In genomic region chr12:108572166-108572790, GRCh38 we compare ENCODE assay signal across 16 cellular contexts. TPM values are rescaled to one million over a fixed set of nuclear protein-coding genes. Genes with fewer than 3 reads are reported as not detected.
DNase-seq lines count a peak whose midpoint lies in the region; ATAC-seq and TF ChIP-seq lines count a peak whose summit lies in the region.
"Had no signal": no experiment of that assay in that cellular context is flagged by ENCODE, and none has a peak within 500 bp of the region (broad histone marks: within the 10 kb centered on the region; RNA-seq: fewer than 3 reads in every experiment).

No MANE protein-coding gene starts in this region.

- peaks cover 38% of the 10 kb centered on the region for H3K4me1 ChIP-seq in CD4-positive, CD25-positive, alpha-beta regulatory T cell (ENCODE audit: control insufficient read depth, insufficient read depth, low read length, poor library complexity, severe bottlenecking)
- no peaks in the 10 kb centered on the region for H3K4me1 ChIP-seq in PC-3 (ENCODE audit: insufficient read depth, low read length)
- no peaks in the 10 kb centered on the region for H3K4me1 ChIP-seq in Caco-2

- no peaks in the 10 kb centered on the region for H3F3A ChIP-seq in PC-3 (ENCODE audit: low read length, unreplicated experiment)

- H3K27ac ChIP-seq in CD4-positive, CD25-positive, alpha-beta regulatory T cell (ENCODE audit: insufficient read depth, low read length, poor library complexity, severe bottlenecking): peak overlapping the region; percentile 61
- H3K27ac ChIP-seq in PC-3 (ENCODE audit: low read length): no peak overlapping the region
- H3K27ac ChIP-seq: vagina had no signal

- peaks cover 20 to 78% (median 50%) of the 10 kb centered on the region in 4 donors for H3K4me1 Mint-ChIP-seq in CD4-positive, CD25-positive, alpha-beta regulatory T cell
- no peaks in the 10 kb centered on the region for H3K4me1 Mint-ChIP-seq in Caco-2 (ENCODE audit: low read depth, unreplicated experiment)
- H3K4me1 Mint-ChIP-seq: nephron progenitor cell had no signal

- no peak overlapping the region for H3K9ac ChIP-seq in PC-3 (ENCODE audit: low read length)

- peaks cover 8% of the 10 kb centered on the region for H3K36me3 Mint-ChIP-seq in CD4-positive, CD25-positive, alpha-beta regulatory T cell
- peaks cover 13% of the 10 kb centered on the region for H3K36me3 Mint-ChIP-seq in Caco-2 (ENCODE audit: insufficient read depth, unreplicated experiment)

- H3K36me3 ChIP-seq in CD4-positive, CD25-positive, alpha-beta regulatory T cell (ENCODE audit: control insufficient read depth, insufficient read depth, low read length): peaks cover 12% of the 10 kb centered on the region
- H3K36me3 ChIP-seq in PC-3 (ENCODE audit: low read depth, low read length) (peaks cover 16% of the 10 kb centered on the region), Caco-2 (ENCODE audit: control insufficient read depth, insufficient read depth, low read length) (no peaks in the 10 kb centered on the region)

- CTCF ChIA-PET in PC-3 (lab: Charles Lee) (interaction anchor here (1.1 kb wide), 1 partner anchor 46 kb away, joined by 5 read pairs; no protein-coding TSS in a partner anchor), Caco-2 (lab: Charles Lee) (no interaction called here)

- H3K27ac Mint-ChIP-seq in CD4-positive, CD25-positive, alpha-beta regulatory T cell: peak overlapping the region; percentile 5 to 86 (median 58)
- H3K27ac Mint-ChIP-seq in Caco-2 (ENCODE audit: unreplicated experiment): no peak overlapping the region
- H3K27ac Mint-ChIP-seq: activated CD4-positive, alpha-beta T cell treated with anti-CD3 and anti-CD28 coated beads, Interleukin-2, amount 10 ng/mL, durations not matched to agents 7 days and 5 days; nephron progenitor cell had no signal

- intact Hi-C loops in PC-3 (cut with micrococcal nuclease): no loop called here
- intact Hi-C loops in left colon (cut with DNase I, micrococcal nuclease): no loop called here
- intact Hi-C loops in Caco-2 (cut with micrococcal nuclease; ENCODE audit: unreplicated experiment): no loop called here

- no peak overlapping the region for H3K4me2 ChIP-seq in PC-3 (ENCODE audit: low read length)

- peak overlapping the region in 3 of 4 donors; percentile 12 to 48 (median 42) for H3K4me3 Mint-ChIP-seq in CD4-positive, CD25-positive, alpha-beta regulatory T cell
- no peak overlapping the region for H3K4me3 Mint-ChIP-seq in Caco-2 (ENCODE audit: unreplicated experiment)
- H3K4me3 Mint-ChIP-seq: activated CD4-positive, alpha-beta T cell treated with anti-CD3 and anti-CD28 coated beads, Interleukin-2, amount 10 ng/mL, durations not matched to agents 7 days and 5 days; nephron progenitor cell had no signal

- no peaks in the 10 kb centered on the region for H3K9me2 ChIP-seq in PC-3 (replicated peaks; ENCODE audit: low read length)

- no peaks in the 10 kb centered on the region for H3K27me3 ChIP-seq in CD4-positive, CD25-positive, alpha-beta regulatory T cell (ENCODE audit: control insufficient read depth, insufficient read depth, low read length)
- H3K27me3 ChIP-seq in PC-3 (ENCODE audit: low read length): no peaks in the 10 kb centered on the region
- no peaks in the 10 kb centered on the region for H3K27me3 ChIP-seq in Caco-2 (replicated peaks; ENCODE audit: control insufficient read depth, insufficient read depth, low read length)
- H3K27me3 ChIP-seq: vagina had no signal

- no peaks in the 10 kb centered on the region for H3K27me3 Mint-ChIP-seq in CD4-positive, CD25-positive, alpha-beta regulatory T cell
- H3K27me3 Mint-ChIP-seq in Caco-2 (ENCODE audit: insufficient read depth, unreplicated experiment): peaks cover 4% of the 10 kb centered on the region

- BruUV-seq in PC-3 (replicated peaks; lab: Mats Ljungman, UMichigan): no TSS peak
- no TSS peak for BruUV-seq in Caco-2 (replicated peaks; lab: Mats Ljungman, UMichigan)

- no peak overlapping the region for H3K4me3 ChIP-seq in CD4-positive, CD25-positive, alpha-beta regulatory T cell (ENCODE audit: low read depth, low read length)
- H3K4me3 ChIP-seq in PC-3 (ENCODE audit: low read length): no peak overlapping the region
- H3K4me3 ChIP-seq in Caco-2 (ENCODE audit: low read depth, low read length): no peak overlapping the region
- H3K4me3 ChIP-seq: vagina had no signal

- no peaks in the 10 kb centered on the region for H3K9me3 ChIP-seq in CD4-positive, CD25-positive, alpha-beta regulatory T cell (ENCODE audit: control insufficient read depth in 2 of 2, low read length in 2 of 2)
- no peaks in the 10 kb centered on the region for H3K9me3 ChIP-seq in PC-3 (ENCODE audit: low read length)
- no peaks in the 10 kb centered on the region for H3K9me3 ChIP-seq in Caco-2
- H3K9me3 ChIP-seq: vagina had no signal

- TF ChIP-seq CTCF in PC-3 (conservative IDR thresholded peaks at IDR 0.05; ENCODE audit: low read depth, low read length) (no peak), Caco-2 (IDR thresholded peaks at IDR 0.05; ENCODE audit: insufficient read depth in 1 of 2, low read depth in 1 of 2, low read length in 1 of 2, severe bottlenecking in 1 of 2, unreplicated experiment in 1 of 2) (no peak)

- H2AFZ ChIP-seq in PC-3 (ENCODE audit: low read length): no peak overlapping the region

- no peaks in the 10 kb centered on the region for H3K9me3 Mint-ChIP-seq in CD4-positive, CD25-positive, alpha-beta regulatory T cell
- no peaks in the 10 kb centered on the region for H3K9me3 Mint-ChIP-seq in Caco-2 (ENCODE audit: unreplicated experiment)
- H3K9me3 Mint-ChIP-seq: nephron progenitor cell had no signal

- ATAC-seq in CD4-positive, CD25-positive, alpha-beta regulatory T cell (ENCODE audit: low read depth in 2 of 2): no peak
- ATAC-seq in GM18520 (IDR thresholded peaks at IDR 0.05; ENCODE audit: unreplicated experiment): peak; percentile 33
- peak; percentile 16 for ATAC-seq in PC-3
- ATAC-seq in left colon: peak; percentile 86
- no peak for ATAC-seq in GM18858 (IDR thresholded peaks at IDR 0.05; ENCODE audit: unreplicated experiment)

- DNase-seq in CD4-positive, CD25-positive, alpha-beta regulatory T cell: peak in 1 of 3 donors; percentile 32
- DNase-seq in PC-3 (peak; percentile 11), left colon (no peak), Caco-2 (no peak), Ammon's horn (ENCODE audit: low spot score) (no peak)
- DNase-seq in activated effector memory CD4-positive, alpha-beta T cell treated with Interleukin-2 at 50 U/mL for 16 hours: no peak
- DNase-seq: activated CD4-positive, alpha-beta T cell treated with anti-CD3 and anti-CD28 coated beads, Interleukin-2, amount 10 ng/mL, durations not matched to agents 7 days and 5 days; AML-193; cortex of kidney; NCI-H1092 treated with DMSO at 0.1 percent for 48 hours; NCI-H82; nephron progenitor cell had no signal

- POLR2A ChIA-PET in PC-3 (lab: Charles Lee; ENCODE audit: unreplicated experiment): no interaction called here
- POLR2A ChIA-PET in Caco-2 (lab: Charles Lee): no interaction called here

- no peaks in the 10 kb centered on the region for H4K20me1 ChIP-seq in PC-3 (ENCODE audit: low read length)

- no peaks in the 10 kb centered on the region for H3K79me2 ChIP-seq in PC-3 (ENCODE audit: low read length)

RNA-seq across cellular contexts. Expression of gene ISCU, which starts 9.9 kb away (rescaled TPM):
- 173 TPM for total RNA-seq in CD4-positive, CD25-positive, alpha-beta regulatory T cell
- polyA plus RNA-seq in CD4-positive, CD25-positive, alpha-beta regulatory T cell: 100 to 1,000 TPM; 241 to 295 (median 260) TPM
- total RNA-seq in PC-3 (2014; rRNA removed) (120 and 181 TPM in 2 replicates), left colon (10 to 100 TPM; 87.2 to 97.3 TPM), Caco-2 (2022) (70.1 and 86.9 TPM in 2 replicates)

RNA-seq across cellular contexts. Expression of gene SART3, which starts 11.3 kb away (rescaled TPM):
- total RNA-seq in CD4-positive, CD25-positive, alpha-beta regulatory T cell: 107 TPM
- 10 to 100 TPM; 25.3 to 37.6 (median 32.2) TPM for polyA plus RNA-seq in CD4-positive, CD25-positive, alpha-beta regulatory T cell
- total RNA-seq in PC-3 (2014; rRNA removed): 148 and 165 TPM in 2 replicates
- total RNA-seq in left colon: 10 to 100 TPM; 43.9 to 47.9 TPM
- total RNA-seq in Caco-2 (2022): 77.3 and 79.2 TPM in 2 replicates

RNA-seq across cellular contexts. Expression of gene TMEM119, which starts 25.6 kb away (rescaled TPM):
- total RNA-seq in CD4-positive, CD25-positive, alpha-beta regulatory T cell: 5.9 TPM
- 1 to 10 TPM in 2 of 4 donors, under 1 TPM in 1, not detected in 1; 0.90 to 3.5 (median 1.5) TPM for polyA plus RNA-seq in CD4-positive, CD25-positive, alpha-beta regulatory T cell
- not detected in 2 replicates for total RNA-seq in PC-3 (2014; rRNA removed)
- total RNA-seq in left colon: 1 to 10 TPM; 3.6 to 8.0 TPM
- total RNA-seq in Caco-2 (2022): not detected in 2 replicates
- polyA plus RNA-seq: keratinocyte had no signal

RNA-seq across cellular contexts. Expression of gene FICD, which starts 57.2 kb away (rescaled TPM):
- 5.4 TPM for total RNA-seq in CD4-positive, CD25-positive, alpha-beta regulatory T cell
- 1 to 10 TPM in 3 of 4 donors, under 1 TPM in 1; 0.79 to 4.7 (median 2.3) TPM for polyA plus RNA-seq in CD4-positive, CD25-positive, alpha-beta regulatory T cell
- total RNA-seq in PC-3 (2014; rRNA removed) (6.4 and 18.5 TPM in 2 replicates), left colon (1 to 10 TPM; 4.6 to 5.3 TPM), Caco-2 (2022) (2.8 and 3.6 TPM in 2 replicates)

Comparison
In these comparisons a context has a peak if more than half of its experiments do, and no peak if none do; other contexts are left out.
1. ATAC-seq: peak in GM18520 (single experiment), PC-3 (single experiment) and left colon (single experiment); none in CD4-positive, CD25-positive, alpha-beta regulatory T cell (0 of 2) and GM18858 (single experiment).